ENCODE assay signal across 8 cellular contexts in genomic region chr19:43667524-43668405, GRCh38. TPM values are rescaled to one million over a fixed set of nuclear protein-coding genes. Genes with fewer than 3 reads are reported as not detected.
A peak's percentile ranks its signal among the peaks of the same experiment; 100 is the strongest.
DNase-seq lines count a peak whose midpoint lies in the region; ATAC-seq and TF ChIP-seq lines count a peak whose summit lies in the region.

No MANE protein-coding gene starts in this region.

- H3K27me3 ChIP-seq in body of pancreas (no peaks in the 10 kb centered on the region), layer of hippocampus (ENCODE audit: control insufficient read depth, insufficient read depth, low read length) (no peaks in the 10 kb centered on the region), suprapubic skin (no peaks in the 10 kb centered on the region)

- ATAC-seq in body of pancreas (no peak), GM21528 (IDR thresholded peaks at IDR 0.05; ENCODE audit: low FRiP score, unreplicated experiment) (no peak), HG02798 (IDR thresholded peaks at IDR 0.05; ENCODE audit: poor library complexity, unreplicated experiment) (no peak)

- H3K27me3 Mint-ChIP-seq in CD14-positive monocyte (ENCODE audit: low read depth in 3 of 3) = peaks cover 0 to 2% (median 2%) of the 10 kb centered on the region in 3 donors

- WGBS in body of pancreas, 2 donors = 28 to 29% methylated on average over 47 to 48 of the region's 48 CpGs
- WGBS in suprapubic skin = 32% methylated on average over 48 of the region's 48 CpGs

- no peak for TF ChIP-seq POLR2A in body of pancreas (IDR thresholded peaks at IDR 0.05)
- no peak for TF ChIP-seq POLR2A in suprapubic skin (IDR thresholded peaks at IDR 0.05)

- peaks cover 0 to 10% (median 2%) of the 10 kb centered on the region in 7 donors for H3K9me3 Mint-ChIP-seq in CD14-positive monocyte

- H3K36me3 ChIP-seq in KOPT-K1 (ENCODE audit: insufficient read depth, low read length) (no peaks in the 10 kb centered on the region), body of pancreas (replicated peaks in 1 of 2; ENCODE audit: insufficient read depth in 1 of 2, low read depth in 2 of 2) (no peaks in the 10 kb centered on the region), suprapubic skin (peaks cover 10% of the 10 kb centered on the region)

- no peak for TF ChIP-seq EP300 in suprapubic skin (IDR thresholded peaks at IDR 0.05)

- DNase-seq in CD14-positive monocyte (ENCODE audit: low spot score) (no peak), body of pancreas (peak in 1 of 4 donors; percentile 17), suprapubic skin (ENCODE audit: low spot score in 2 of 2) (peak in 1 of 2 donors; percentile 77), hippocampal formation (lab: John Stamatoyannopoulos, UW) (no peak)

- intact Hi-C loops in CD14-positive monocyte (cut with micrococcal nuclease) = loop anchor here (2.0 to 10.0 kb wide), 4 partner anchors 25 to 117 kb away; partner anchors contain the start of gene KCNN4 (in 1 of the 2)
- intact Hi-C loops in body of pancreas (cut with DNase I) = no loop called here

- peaks cover 61 to 62% of the 10 kb centered on the region in 2 donors for H3K36me3 Mint-ChIP-seq in CD14-positive monocyte

- H3K4me3 Mint-ChIP-seq in CD14-positive monocyte = peak overlapping the region; percentile 88 to 100

- H3K27ac ChIP-seq in KOPT-K1 (ENCODE audit: low read depth, low read length, poor library complexity, severe bottlenecking) (peak overlapping the region; percentile 65), body of pancreas (peak overlapping the region in 3 of 4 donors; percentile 76 to 89 (median 82)), layer of hippocampus (ENCODE audit: low read depth, low read length) (peak overlapping the region; percentile 38), suprapubic skin (no peak overlapping the region)

- H3K4me1 Mint-ChIP-seq in CD14-positive monocyte = peaks cover 63% of the 10 kb centered on the region

- H3K9me3 ChIP-seq in KOPT-K1 (ENCODE audit: insufficient read depth, low read length, poor library complexity, severe bottlenecking) (no peaks in the 10 kb centered on the region), body of pancreas (no peaks in the 10 kb centered on the region), suprapubic skin (no peaks in the 10 kb centered on the region)

- H3K4me3 ChIP-seq in body of pancreas (no peak overlapping the region), suprapubic skin (peak overlapping the region; percentile 28)

- H3K27ac Mint-ChIP-seq in CD14-positive monocyte = peak overlapping the region; percentile 99 to 100 (median 99)

- H3K4me1 ChIP-seq in body of pancreas (peaks cover 23% of the 10 kb centered on the region), suprapubic skin (peaks cover 30% of the 10 kb centered on the region)

- no peak for TF ChIP-seq CTCF in CD14-positive monocyte (IDR thresholded peaks at IDR 0.05)
- no peak for TF ChIP-seq CTCF in body of pancreas (IDR thresholded peaks at IDR 0.05)
- no peak for TF ChIP-seq CTCF in suprapubic skin (IDR thresholded peaks at IDR 0.05)

RNA-seq across cellular contexts. Expression of gene PLAUR, which starts 2.2 kb away (rescaled TPM):
- polyA plus RNA-seq in CD14-positive monocyte = 100 to 1,000 TPM; 212 to 284 TPM
- 10 to 100 TPM in 1 of 2 donors, 1 to 10 TPM in 1; 5.4 to 25.4 TPM for total RNA-seq in body of pancreas
- 10 to 100 TPM in 2 of 4 donors, 1 to 10 TPM in 2; 5.6 to 18.0 (median 10.9) TPM for total RNA-seq in suprapubic skin

RNA-seq across cellular contexts. Expression of gene CADM4, which starts 28.1 kb away (rescaled TPM):
- under 1 TPM; 0.10 to 0.31 TPM for polyA plus RNA-seq in CD14-positive monocyte
- total RNA-seq in body of pancreas = 1 to 10 TPM; 2.0 to 2.6 TPM
- 10 to 100 TPM; 14.1 to 23.8 (median 15.7) TPM for total RNA-seq in suprapubic skin

RNA-seq across cellular contexts. Expression of gene IRGC, which starts 48.1 kb away (rescaled TPM):
- polyA plus RNA-seq in CD14-positive monocyte = not detected
- total RNA-seq in body of pancreas = not detected
- not detected for total RNA-seq in suprapubic skin

RNA-seq across cellular contexts. Expression of gene ZNF428, which starts 48.3 kb away (rescaled TPM):
- polyA plus RNA-seq in CD14-positive monocyte = 1 to 10 TPM; 3.8 to 3.9 TPM
- total RNA-seq in body of pancreas (10 to 100 TPM; 24.4 to 31.6 TPM), suprapubic skin (10 to 100 TPM; 10.6 to 19.3 (median 17.5) TPM)

RNA-seq across cellular contexts. Expression of gene SRRM5, which starts 55.9 kb away (rescaled TPM):
- polyA plus RNA-seq in CD14-positive monocyte = not detected
- total RNA-seq in body of pancreas (1 to 10 TPM in 1 of 2 donors, under 1 TPM in 1; 0.33 to 2.1 TPM), suprapubic skin (1 to 10 TPM in 1 of 4 donors, not detected in 3; 1.4 TPM)

Comparison
In these comparisons a context has a peak if more than half of its experiments do, and no peak if none do; other contexts are left out.
1. RNA of gene CADM4, which starts 28.1 kb away (total RNA-seq): 14.1 to 23.8 TPM in suprapubic skin; 2.0 to 2.6 TPM in body of pancreas; every median in the first group is over 4 times any median in the second.